In genomic region chr10:31758495-31758894, GRCh38 we compare ENCODE assay signal across 8 cellular contexts.
DNase-seq lines count a peak whose midpoint lies in the region; ATAC-seq lines count a peak whose summit lies in the region.

No MANE protein-coding gene starts in this region.

- H3K4me3 Mint-ChIP-seq in effector memory CD8-positive, alpha-beta T cell: peak overlapping the region; percentile 95 to 96
- H3K4me3 Mint-ChIP-seq in natural killer cell treated with Interleukin-12 subunit alpha and Interleukin-12 subunit beta and Interleukin-15 and Interleukin-18, amount 100 ng/mL, for 72 hours: peak overlapping the region; percentile 93

- H3K27me3 Mint-ChIP-seq in effector memory CD8-positive, alpha-beta T cell: no peaks in the 10 kb centered on the region
- H3K27me3 Mint-ChIP-seq in natural killer cell treated with Interleukin-12 subunit alpha and Interleukin-12 subunit beta and Interleukin-15 and Interleukin-18, amount 100 ng/mL, for 72 hours: no peaks in the 10 kb centered on the region

- DNase-seq in AG08395 (ENCODE audit: low spot score): peak; percentile 61
- DNase-seq in HCEC 1CT: peak; percentile 40
- DNase-seq in effector memory CD8-positive, alpha-beta T cell: no peak
- DNase-seq in natural killer cell treated with Interleukin-12 subunit alpha and Interleukin-12 subunit beta and Interleukin-15 and Interleukin-18, amount 100 ng/mL, for 72 hours (ENCODE audit: low spot score): no peak
- DNase-seq in MG63: no peak
- no peak for DNase-seq in NCI-H2227 (lab: John Stamatoyannopoulos, UW; ENCODE audit: unreplicated experiment)
- no peak for DNase-seq in stimulated activated naive CD4-positive, alpha-beta T cell (lab: John Stamatoyannopoulos, UW)

- H3K27ac Mint-ChIP-seq in effector memory CD8-positive, alpha-beta T cell: peak overlapping the region in 1 of 2 donors; percentile 94
- peak overlapping the region; percentile 41 to 76 for H3K27ac Mint-ChIP-seq in natural killer cell treated with Interleukin-12 subunit alpha and Interleukin-12 subunit beta and Interleukin-15 and Interleukin-18, amount 100 ng/mL, for 72 hours

- ATAC-seq in effector memory CD8-positive, alpha-beta T cell (replicated peaks): no peak
- ATAC-seq in natural killer cell treated with Interleukin-12 subunit alpha and Interleukin-12 subunit beta and Interleukin-15 and Interleukin-18, amount 100 ng/mL, for 72 hours: no peak
- ATAC-seq in GM21717 (IDR thresholded peaks at IDR 0.05; ENCODE audit: unreplicated experiment): no peak

- no peaks in the 10 kb centered on the region for H3K36me3 ChIP-seq in MG63

- no peaks in the 10 kb centered on the region for H3K9me3 Mint-ChIP-seq in effector memory CD8-positive, alpha-beta T cell
- H3K9me3 Mint-ChIP-seq in natural killer cell treated with Interleukin-12 subunit alpha and Interleukin-12 subunit beta and Interleukin-15 and Interleukin-18, amount 100 ng/mL, for 72 hours: no peaks in the 10 kb centered on the region

- no peak overlapping the region for H3K4me3 ChIP-seq in MG63

- peaks cover 9% of the 10 kb centered on the region for H3K36me3 Mint-ChIP-seq in effector memory CD8-positive, alpha-beta T cell (ENCODE audit: insufficient read depth)
- no peaks in the 10 kb centered on the region for H3K36me3 Mint-ChIP-seq in natural killer cell treated with Interleukin-12 subunit alpha and Interleukin-12 subunit beta and Interleukin-15 and Interleukin-18, amount 100 ng/mL, for 72 hours

- H3K9me3 ChIP-seq in MG63: no peaks in the 10 kb centered on the region

- peaks cover 8 to 12% of the 10 kb centered on the region in 2 donors for H3K4me1 Mint-ChIP-seq in effector memory CD8-positive, alpha-beta T cell (ENCODE audit: low read depth in 2 of 2)
- H3K4me1 Mint-ChIP-seq in natural killer cell treated with Interleukin-12 subunit alpha and Interleukin-12 subunit beta and Interleukin-15 and Interleukin-18, amount 100 ng/mL, for 72 hours (ENCODE audit: low read depth in 2 of 2): peaks cover 14 to 19% of the 10 kb centered on the region in 2 donors

- no peaks in the 10 kb centered on the region for H3K27me3 ChIP-seq in MG63

Comparison
In these comparisons a context has a peak if more than half of its experiments do, and no peak if none do; other contexts are left out.
1. DNase-seq: peak in AG08395 (single experiment) and HCEC 1CT (single experiment); none in effector memory CD8-positive, alpha-beta T cell (0 of 3), natural killer cell treated with Interleukin-12 subunit alpha and Interleukin-12 subunit beta and Interleukin-15 and Interleukin-18, amount 100 ng/mL, for 72 hours (single experiment), MG63 (single experiment), NCI-H2227 (single experiment) and stimulated activated naive CD4-positive, alpha-beta T cell (0 of 6).